14 cellular contexts compared by ENCODE assay signal in the genomic region with DNA sequence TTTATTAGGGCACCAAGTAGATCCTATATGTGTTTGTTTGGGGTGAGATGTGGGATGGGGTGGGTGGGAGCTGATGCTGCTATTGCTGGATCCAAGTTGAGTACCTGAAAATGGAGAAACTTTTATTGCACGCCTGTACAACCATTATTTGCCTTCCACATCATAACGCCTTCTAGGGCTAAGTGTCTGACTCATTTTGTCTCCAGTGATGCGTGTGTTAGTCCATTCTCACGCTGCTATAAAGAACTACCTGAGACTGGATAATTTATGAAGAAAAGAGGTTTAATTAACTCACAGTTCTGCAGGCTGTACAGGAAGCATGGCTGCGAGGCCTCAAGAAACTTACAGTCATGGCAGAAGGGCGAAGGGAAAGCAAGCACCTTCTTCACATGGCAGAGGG.
"Had no signal": no experiment of that assay in that cellular context is flagged by ENCODE, and none has a peak within 500 bp of the region (broad histone marks: within the 10 kb centered on the region; RNA-seq: fewer than 3 reads in every experiment).

No MANE protein-coding gene starts in this region.

- H3K4me1 ChIP-seq: upper lobe of right lung had no signal

- H3K27me3 Mint-ChIP-seq: activated CD4-positive, alpha-beta T cell treated with anti-CD3 and anti-CD28 coated beads, Interleukin-2, amount 10 ng/mL, durations not matched to agents 24 days and 14 days; activated naive CD4-positive, alpha-beta T cell treated with anti-CD3 and anti-CD28 coated beads, Interleukin-2, amount 50 U/mL, for 24 hours; brain; stimulated activated naive CD8-positive, alpha-beta T cell treated with anti-CD3 and anti-CD28 coated beads, Interleukin-15, amount 100 ng/mL, for 72 hours had no signal

- H3K27me3 ChIP-seq: ovary, spleen, upper lobe of right lung had no signal

- DNase-seq: activated CD4-positive, alpha-beta T cell treated with anti-CD3 and anti-CD28 coated beads, Interleukin-2, amount 10 ng/mL, durations not matched to agents 24 days and 14 days; cortex of kidney; effector CD4-positive, alpha-beta T cell; islet precursor cell; ovary; spleen; stimulated activated naive CD8-positive, alpha-beta T cell treated with anti-CD3 and anti-CD28 coated beads, Interleukin-15, amount 100 ng/mL, for 72 hours; upper lobe of right lung had no signal

- ATAC-seq: left lobe of liver; sciatic nerve; stimulated activated naive CD8-positive, alpha-beta T cell treated with anti-CD3 and anti-CD28 coated beads, Interleukin-15, amount 100 ng/mL, for 72 hours; upper lobe of right lung had no signal

- H3K4me3 Mint-ChIP-seq: activated CD4-positive, alpha-beta T cell treated with anti-CD3 and anti-CD28 coated beads, Interleukin-2, amount 10 ng/mL, durations not matched to agents 24 days and 14 days; activated naive CD4-positive, alpha-beta T cell treated with anti-CD3 and anti-CD28 coated beads, Interleukin-2, amount 50 U/mL, for 24 hours; brain; stimulated activated naive CD8-positive, alpha-beta T cell treated with anti-CD3 and anti-CD28 coated beads, Interleukin-15, amount 100 ng/mL, for 72 hours had no signal

- FAIRE-seq: endothelial cell of umbilical vein had no signal

- H3K4me1 Mint-ChIP-seq: brain had no signal

- H3K27ac Mint-ChIP-seq: activated CD4-positive, alpha-beta T cell treated with anti-CD3 and anti-CD28 coated beads, Interleukin-2, amount 10 ng/mL, durations not matched to agents 24 days and 14 days; activated naive CD4-positive, alpha-beta T cell treated with anti-CD3 and anti-CD28 coated beads, Interleukin-2, amount 50 U/mL, for 24 hours; activated T-helper 2 cell treated with anti-CD3 and anti-CD28 coated beads, Interferon-gamma antibody, Interleukin-2, Interleukin-4, amounts not matched to agents 10 μg/mL and 5 μg/mL and 100 μg/mL, durations not matched to agents 14 hours and 24 hours and 36 hours had no signal

- H3K27ac ChIP-seq: ovary, spleen, upper lobe of right lung had no signal
